27 cellular contexts compared by ENCODE assay signal in genomic region chr3:195386739-195387138, GRCh38.
"Had no signal": no experiment of that assay in that cellular context is flagged by ENCODE, and none has a peak within 500 bp of the region (broad histone marks: within the 10 kb centered on the region; RNA-seq: fewer than 3 reads in every experiment).

No MANE protein-coding gene starts in this region.

- ATAC-seq: activated CD4-positive, CD25-positive, alpha-beta regulatory T cell treated with anti-CD3 and anti-CD28 coated beads, Interleukin-2, amount 50 U/mL, for 24 hours; left cardiac atrium; left ventricle myocardium superior; pancreas; psoas muscle; stimulated activated memory B cell treated with anti-CD40 and anti-IgM and Interleukin-4, amounts not matched to agents 10 μg/mL and 1 μg/mL and 100 μg/mL, for 72 hours; stimulated activated naive CD8-positive, alpha-beta T cell treated with anti-CD3 and anti-CD28 coated beads, Interleukin-15, amount 100 ng/mL, for 72 hours; upper lobe of right lung had no signal

- H3K27ac Mint-ChIP-seq: activated naive CD4-positive, alpha-beta T cell treated with anti-CD3 and anti-CD28 coated beads for 36 hours; nephron progenitor cell; stimulated activated memory B cell treated with anti-CD40 and anti-IgM and Interleukin-4, amounts not matched to agents 10 μg/mL and 1 μg/mL and 100 μg/mL, for 72 hours had no signal

- DNase-seq: activated CD4-positive, alpha-beta T cell treated with anti-CD3 and anti-CD28 coated beads for 48 hours; activated CD4-positive, alpha-beta T cell treated with anti-CD3 and anti-CD28 coated beads, Interleukin-2, amount 50 U/mL, for 48 hours; activated CD8-positive, alpha-beta memory T cell treated with anti-CD3 and anti-CD28 coated beads for 24 hours; activated effector memory CD4-positive, alpha-beta T cell treated with anti-CD3 and anti-CD28 coated beads, Interleukin-2, amount 50 U/mL, for 16 hours; activated naive CD4-positive, alpha-beta T cell treated with anti-CD3 and anti-CD28 coated beads for 36 hours; amygdala; central memory CD4-positive, alpha-beta T cell; glutamatergic neuron; islet precursor cell; left cardiac atrium; left ventricle myocardium superior; nephron progenitor cell; pancreas; psoas muscle; sigmoid colon; small intestine; stimulated activated CD4-positive, alpha-beta T cell treated with anti-CD3 and anti-CD28 coated beads, Interleukin-1b, Interleukin-23, amount 100 ng/mL, for 48 hours; stimulated activated CD4-positive, alpha-beta T cell treated with anti-CD3 and anti-CD28 coated beads, Interleukin-4, amount 100 ng/mL, for 4 hours; stimulated activated CD8-positive, alpha-beta memory T cell treated with anti-CD3 and anti-CD28 coated beads, Interleukin-4, amount 100 ng/mL, for 48 hours; stimulated activated naive CD8-positive, alpha-beta T cell treated with anti-CD3 and anti-CD28 coated beads, Interleukin-15, amount 100 ng/mL, for 72 hours; substantia nigra; T-helper 9 cell; upper lobe of right lung had no signal

- H3K9me3 ChIP-seq: pancreas, psoas muscle, sigmoid colon, upper lobe of right lung had no signal

- H3K4me1 ChIP-seq: psoas muscle had no signal

- H3K9me3 Mint-ChIP-seq: activated naive CD4-positive, alpha-beta T cell treated with anti-CD3 and anti-CD28 coated beads for 36 hours; dendritic cell treated with granulocyte-macrophage colony-stimulating factor and Interleukin-4, amounts not matched to agents 40 ng/mL and 50 ng/mL, for 4 days; nephron progenitor cell; stimulated activated memory B cell treated with anti-CD40 and anti-IgM and Interleukin-4, amounts not matched to agents 10 μg/mL and 1 μg/mL and 100 μg/mL, for 72 hours; stimulated activated naive CD8-positive, alpha-beta T cell treated with anti-CD3 and anti-CD28 coated beads, Interleukin-15, amount 100 ng/mL, for 72 hours had no signal

- H3K36me3 ChIP-seq: pancreas had no signal

- H3K4me3 ChIP-seq: pancreas, psoas muscle, sigmoid colon, upper lobe of right lung had no signal

- H3K27me3 Mint-ChIP-seq: dendritic cell treated with granulocyte-macrophage colony-stimulating factor and Interleukin-4, amounts not matched to agents 40 ng/mL and 50 ng/mL, for 4 days; stimulated activated memory B cell treated with anti-CD40 and anti-IgM and Interleukin-4, amounts not matched to agents 10 μg/mL and 1 μg/mL and 100 μg/mL, for 72 hours; stimulated activated naive CD8-positive, alpha-beta T cell treated with anti-CD3 and anti-CD28 coated beads, Interleukin-15, amount 100 ng/mL, for 72 hours had no signal

- H3K27ac ChIP-seq: pancreas, psoas muscle, sigmoid colon, upper lobe of right lung, VCaP had no signal

- H3K4me3 Mint-ChIP-seq: activated naive CD4-positive, alpha-beta T cell treated with anti-CD3 and anti-CD28 coated beads for 36 hours; dendritic cell treated with granulocyte-macrophage colony-stimulating factor and Interleukin-4, amounts not matched to agents 40 ng/mL and 50 ng/mL, for 4 days; nephron progenitor cell; stimulated activated memory B cell treated with anti-CD40 and anti-IgM and Interleukin-4, amounts not matched to agents 10 μg/mL and 1 μg/mL and 100 μg/mL, for 72 hours; stimulated activated naive CD8-positive, alpha-beta T cell treated with anti-CD3 and anti-CD28 coated beads, Interleukin-15, amount 100 ng/mL, for 72 hours had no signal

- H3K27me3 ChIP-seq: pancreas, sigmoid colon, upper lobe of right lung had no signal
